Comparison of ENCODE assay signal across 25 cellular contexts in the genomic region with DNA sequence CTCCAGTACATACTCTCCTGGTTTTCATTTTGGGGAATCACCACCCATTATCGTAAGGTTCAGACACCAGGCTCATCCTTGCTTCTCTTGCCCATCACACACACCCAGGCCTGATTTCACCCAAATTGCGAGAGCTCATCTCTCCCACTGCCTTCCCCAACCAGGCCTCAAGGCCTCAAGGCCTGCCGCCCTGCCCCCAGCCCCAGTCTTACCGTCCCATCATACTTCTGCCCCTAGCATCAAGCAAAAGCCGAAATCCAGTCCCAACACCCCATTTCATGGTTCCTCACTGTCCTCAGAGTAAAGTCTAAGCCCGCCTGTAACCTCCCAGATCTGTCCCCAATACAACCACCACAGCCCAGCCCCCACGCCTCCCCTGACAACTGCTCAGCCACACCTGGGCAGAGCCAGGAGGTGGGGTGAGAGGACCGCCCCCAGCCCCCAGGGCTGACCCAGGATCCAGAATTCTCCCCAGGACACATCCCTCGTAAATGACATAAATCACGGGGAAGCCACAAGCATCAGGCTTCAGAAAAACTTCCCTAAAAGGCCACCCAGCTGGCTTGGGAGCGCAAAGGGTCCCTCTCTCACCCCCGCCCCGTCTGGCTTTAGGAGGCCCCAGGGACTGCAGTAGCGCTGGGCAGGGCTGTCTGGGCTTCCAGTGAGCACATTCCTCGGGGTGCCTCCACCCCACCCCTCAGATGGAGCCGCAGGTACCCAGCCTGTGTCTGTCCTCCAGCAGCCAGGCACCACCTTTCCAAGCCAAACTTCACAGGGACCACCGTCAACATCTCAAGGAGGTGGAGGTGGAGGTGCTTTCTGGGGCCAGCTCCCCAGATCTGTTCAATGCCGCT. TPM values are rescaled to one million over a fixed set of nuclear protein-coding genes. Genes with fewer than 3 reads are reported as not detected.
DNase-seq lines count a peak whose midpoint lies in the region; ATAC-seq, FAIRE-seq and TF ChIP-seq lines count a peak whose summit lies in the region.
"Had no signal": no experiment of that assay in that cellular context is flagged by ENCODE, and none has a peak within 500 bp of the region (broad histone marks: within the 10 kb centered on the region; RNA-seq: fewer than 3 reads in every experiment).

No MANE protein-coding gene starts in this region.

- no peak for ATAC-seq in T-helper 17 cell
- ATAC-seq in naive B cell (ENCODE audit: low read depth in 2 of 2): no peak
- ATAC-seq in HepG2: no peak
- no peak for ATAC-seq in GM21423 (IDR thresholded peaks at IDR 0.05; ENCODE audit: unreplicated experiment)
- no peak for ATAC-seq in HG03139 (IDR thresholded peaks at IDR 0.05; ENCODE audit: unreplicated experiment)
- ATAC-seq: body of pancreas, left cardiac atrium had no signal

- H3K4me2 ChIP-seq in HepG2 (ENCODE audit: low read depth, low read length): no peak overlapping the region

- H3K27me3 Mint-ChIP-seq in activated naive CD4-positive, alpha-beta T cell treated with anti-CD3 and anti-CD28 coated beads, Interleukin-2, amount 50 U/mL, for 24 hours: no peaks in the 10 kb centered on the region
- no peaks in the 10 kb centered on the region for H3K27me3 Mint-ChIP-seq in activated naive CD4-positive, alpha-beta T cell treated with anti-CD3 and anti-CD28 coated beads for 36 hours (ENCODE audit: low read depth)
- H3K27me3 Mint-ChIP-seq in T-helper 17 cell (no peaks in the 10 kb centered on the region), naive B cell (no peaks in the 10 kb centered on the region)
- H3K27me3 Mint-ChIP-seq: activated naive CD8-positive, alpha-beta T cell treated with anti-CD3 and anti-CD28 coated beads, Interleukin-2, amount 10 ng/mL, durations not matched to agents 7 days and 5 days had no signal

- no peak for TF ChIP-seq RAD21 in HepG2 (CRISPR knock-in tag; IDR thresholded peaks at IDR 0.05)

- no peak for FAIRE-seq in HepG2 (lab: Jason Lieb, UNC)
- FAIRE-seq: G401.6 had no signal

- H3K9me3 ChIP-seq in T-helper 17 cell (ENCODE audit: control insufficient read depth, low read length, poor library complexity, severe bottlenecking) (no peaks in the 10 kb centered on the region), transverse colon (no peaks in the 10 kb centered on the region), HepG2 (ENCODE audit: low read length) (no peaks in the 10 kb centered on the region)
- H3K9me3 ChIP-seq: body of pancreas had no signal

- POLR2A ChIA-PET in HepG2 (lab: Yijun Ruan, JAX): no interaction called here

- H3K4me3 ChIP-seq in transverse colon (no peak overlapping the region), HepG2 (replicated peaks in 1 of 3; ENCODE audit: insufficient read depth in 1 of 3, low read depth in 2 of 3, low read length in 3 of 3) (no peak overlapping the region)
- H3K4me3 ChIP-seq: body of pancreas, coronary artery had no signal

- H3K9me3 Mint-ChIP-seq in activated naive CD4-positive, alpha-beta T cell treated with anti-CD3 and anti-CD28 coated beads, Interleukin-2, amount 50 U/mL, for 24 hours: no peaks in the 10 kb centered on the region
- no peaks in the 10 kb centered on the region for H3K9me3 Mint-ChIP-seq in activated naive CD4-positive, alpha-beta T cell treated with anti-CD3 and anti-CD28 coated beads for 36 hours
- no peaks in the 10 kb centered on the region for H3K9me3 Mint-ChIP-seq in naive B cell
- H3K9me3 Mint-ChIP-seq: activated naive CD8-positive, alpha-beta T cell treated with anti-CD3 and anti-CD28 coated beads, Interleukin-2, amount 10 ng/mL, durations not matched to agents 7 days and 5 days had no signal

- peak overlapping the region; percentile 71 for H3K27ac Mint-ChIP-seq in activated naive CD4-positive, alpha-beta T cell treated with anti-CD3 and anti-CD28 coated beads, Interleukin-2, amount 50 U/mL, for 24 hours
- H3K27ac Mint-ChIP-seq in activated naive CD4-positive, alpha-beta T cell treated with anti-CD3 and anti-CD28 coated beads for 36 hours: no peak overlapping the region
- H3K27ac Mint-ChIP-seq in T-helper 17 cell: peak overlapping the region; percentile 85
- H3K27ac Mint-ChIP-seq in naive B cell: peak overlapping the region; percentile 88 to 95 (median 93)
- H3K27ac Mint-ChIP-seq: activated naive CD8-positive, alpha-beta T cell treated with anti-CD3 and anti-CD28 coated beads, Interleukin-2, amount 10 ng/mL, durations not matched to agents 7 days and 5 days had no signal

- H3K4me3 Mint-ChIP-seq in activated naive CD4-positive, alpha-beta T cell treated with anti-CD3 and anti-CD28 coated beads, Interleukin-2, amount 50 U/mL, for 24 hours: no peak overlapping the region
- H3K4me3 Mint-ChIP-seq in activated naive CD4-positive, alpha-beta T cell treated with anti-CD3 and anti-CD28 coated beads for 36 hours: no peak overlapping the region
- no peak overlapping the region for H3K4me3 Mint-ChIP-seq in T-helper 17 cell
- peak overlapping the region in 2 of 8 donors; percentile 35 to 44 for H3K4me3 Mint-ChIP-seq in naive B cell
- H3K4me3 Mint-ChIP-seq: activated naive CD8-positive, alpha-beta T cell treated with anti-CD3 and anti-CD28 coated beads, Interleukin-2, amount 10 ng/mL, durations not matched to agents 7 days and 5 days had no signal

- no peaks in the 10 kb centered on the region for H3K36me3 ChIP-seq in transverse colon
- H3K36me3 ChIP-seq in HepG2 (replicated peaks in 1 of 2; ENCODE audit: control insufficient read depth in 1 of 2, insufficient read depth in 2 of 2, low read length in 2 of 2): no peaks in the 10 kb centered on the region

- H2AFZ ChIP-seq in HepG2 (ENCODE audit: low read length): no peak overlapping the region

- H3K27me3 ChIP-seq in transverse colon (no peaks in the 10 kb centered on the region), HepG2 (ENCODE audit: control insufficient read depth in 1 of 2, insufficient read depth in 2 of 2, low read length in 2 of 2) (peaks cover 18 to 69% of the 10 kb centered on the region in 2 experiments)
- H3K27me3 ChIP-seq: body of pancreas had no signal

- no peaks in the 10 kb centered on the region for H3K4me1 Mint-ChIP-seq in activated naive CD4-positive, alpha-beta T cell treated with anti-CD3 and anti-CD28 coated beads, Interleukin-2, amount 50 U/mL, for 24 hours
- H3K4me1 Mint-ChIP-seq in activated naive CD4-positive, alpha-beta T cell treated with anti-CD3 and anti-CD28 coated beads for 36 hours (ENCODE audit: low read depth): no peaks in the 10 kb centered on the region
- peaks cover 12% of the 10 kb centered on the region for H3K4me1 Mint-ChIP-seq in T-helper 17 cell
- peaks cover 27 to 41% (median 27%) of the 10 kb centered on the region in 3 donors for H3K4me1 Mint-ChIP-seq in naive B cell

- TF ChIP-seq CTCF in transverse colon (IDR thresholded peaks at IDR 0.05) (no peak), HepG2 (CRISPR knock-in tag; IDR thresholded peaks at IDR 0.05) (no peak)

- intact Hi-C loops in activated naive CD4-positive, alpha-beta T cell treated with anti-CD3 and anti-CD28 coated beads for 36 hours (cut with micrococcal nuclease): no loop called here
- intact Hi-C loops in transverse colon (cut with DNase I; ENCODE audit: low total_unique reads) (no loop called here), HepG2 (cut with micrococcal nuclease; ENCODE audit: unreplicated experiment) (no loop called here)

- in situ Hi-C loops in transverse colon (cut with MboI; ENCODE audit: low pct_ligation_motif_present in 1 of 4, low pct_unique_long_range_greater_than_20kb in 1 of 4, low sequenced_read_pairs in 3 of 4): no loop called here
- in situ Hi-C loops in HepG2 (cut with HindIII; ENCODE audit: extremely low pct_ligation_motif_present, low pct_unique_long_range_greater_than_20kb): no loop called here

- H4K20me1 ChIP-seq in HepG2 (ENCODE audit: insufficient read depth, low read length): no peaks in the 10 kb centered on the region

- no TSS peak for BruUV-seq in HepG2 (replicated peaks; lab: Mats Ljungman, UMichigan)

- 85% methylated on average over 17 of the region's 18 CpGs; no CpG with 5 or more reads in 1 of the 2 donors for WGBS in transverse colon (ENCODE audit: low coverage in 1 of 2), 2 donors
- 42% methylated on average over 9 of the region's 18 CpGs for WGBS in HepG2 (ENCODE audit: low lambda C conversion rate)

- no peak overlapping the region for H3K9ac ChIP-seq in HepG2 (ENCODE audit: insufficient read depth, low read depth, low read length)

- no peak for TF ChIP-seq POLR2A in transverse colon (IDR thresholded peaks at IDR 0.05)
- TF ChIP-seq POLR2A in HepG2 (IDR thresholded peaks at IDR 0.05; ENCODE audit: insufficient read depth in 1 of 2, low read depth in 2 of 2, low read length in 2 of 2): no peak

- H3K79me2 ChIP-seq in HepG2 (ENCODE audit: insufficient read depth, low read length): no peaks in the 10 kb centered on the region

- CTCF ChIA-PET in activated naive CD4-positive, alpha-beta T cell treated with anti-CD3 and anti-CD28 coated beads for 36 hours (lab: Charles Lee): no interaction called here
- CTCF ChIA-PET in HepG2 (lab: Yijun Ruan, JAX; ENCODE audit: low intra/inter-chr PET ratio, low total read pairs): no interaction called here

- H3K4me1 ChIP-seq in transverse colon (peaks cover 0 to 3% (median 0%) of the 10 kb centered on the region in 4 donors), HepG2 (ENCODE audit: insufficient read depth, low read length) (peaks cover 29% of the 10 kb centered on the region)

- no peak for DNase-seq in activated naive CD4-positive, alpha-beta T cell treated with anti-CD3 and anti-CD28 coated beads for 36 hours
- no peak for DNase-seq in T-helper 17 cell
- no peak for DNase-seq in naive B cell
- DNase-seq in transverse colon: no peak
- no peak for DNase-seq in HepG2 (ENCODE audit: low spot score)
- DNase-seq: activated CD4-positive, alpha-beta T cell treated with anti-CD3 and anti-CD28 coated beads, Interleukin-2, amount 50 U/mL, for 4 hours; activated naive CD8-positive, alpha-beta T cell treated with anti-CD3 and anti-CD28 coated beads, Interleukin-2, amount 10 ng/mL, durations not matched to agents 7 days and 5 days; activated T-cell treated with anti-CD3 and anti-CD28 coated beads, Interleukin-2, amount 50 U/mL, for 48 hours; body of pancreas; DMS153; KG1; left cardiac atrium; midbrain; MV-4-11; NCI-H1694 treated with DMSO at 0.1 percent for 48 hours; NCI-H226; SHP77 treated with DMSO at 0.1 percent for 48 hours; stimulated activated CD4-positive, alpha-beta T cell treated with anti-CD3 and anti-CD28 coated beads, Interleukin-4, amount 100 ng/mL, for 24 hours; T-helper 1 cell had no signal

- H3K27ac ChIP-seq in transverse colon (peak overlapping the region in 3 of 4 donors; percentile 55 to 63 (median 61)), HepG2 (ENCODE audit: extremely low read length, insufficient read depth, low read length) (no peak overlapping the region)
- H3K27ac ChIP-seq: body of pancreas, C4-2B had no signal

- no peak for TF ChIP-seq EP300 in transverse colon (IDR thresholded peaks at IDR 0.05; ENCODE audit: low read depth)
- TF ChIP-seq EP300 in HepG2 (IDR thresholded peaks at IDR 0.05; ENCODE audit: low read depth in 2 of 2, low read length in 2 of 2): no peak
- TF ChIP-seq EP300 in HepG2 (CRISPR knock-in tag; IDR thresholded peaks at IDR 0.05; ENCODE audit: borderline replicate concordance): no peak

- no peaks in the 10 kb centered on the region for H3K36me3 Mint-ChIP-seq in activated naive CD4-positive, alpha-beta T cell treated with anti-CD3 and anti-CD28 coated beads, Interleukin-2, amount 50 U/mL, for 24 hours
- peaks cover 1% of the 10 kb centered on the region for H3K36me3 Mint-ChIP-seq in activated naive CD4-positive, alpha-beta T cell treated with anti-CD3 and anti-CD28 coated beads for 36 hours (ENCODE audit: low read depth)
- H3K36me3 Mint-ChIP-seq in T-helper 17 cell (ENCODE audit: low read depth) (peaks cover 4% of the 10 kb centered on the region), naive B cell (peaks cover 0 to 9% of the 10 kb centered on the region in 2 donors)

RNA-seq across cellular contexts. Expression of gene P2RX1, which starts 9.6 kb away (rescaled TPM):
- under 1 TPM; 0.10 to 0.17 TPM for total RNA-seq in activated naive CD4-positive, alpha-beta T cell treated with anti-CD3 and anti-CD28 coated beads for 36 hours
- total RNA-seq in T-helper 17 cell (10 to 100 TPM in 1 of 2 donors, 1 to 10 TPM in 1; 4.2 to 15.0 TPM), transverse colon (10 to 100 TPM in 1 of 4 donors, 1 to 10 TPM in 2, under 1 TPM in 1; 0.82 to 11.2 (median 7.0) TPM), HepG2 (2016; rRNA removed; fragmentation: Illumina TruSeq; extraction: Trizol) (0.04 TPM in 1 of 2 replicates, not detected in the other)
- polyA plus RNA-seq in naive B cell (ENCODE audit: low read depth in 6 of 6) (10 to 100 TPM in 5 of 6 donors, 1 to 10 TPM in 1; 2.3 to 20.2 (median 15.1) TPM), HepG2 (2011; rRNA removed) (0.50 and 0.84 TPM in 2 replicates)
- total RNA-seq in HepG2 (2016; cell fraction: cytosol; rRNA removed; fragmentation: Illumina TruSeq; extraction: Trizol; ENCODE audit: low read depth): not detected in 2 replicates
- total RNA-seq in HepG2 (2016; cell fraction: insoluble cytoplasmic fraction; rRNA removed; fragmentation: Illumina TruSeq; extraction: Trizol): 0.04 TPM in 1 of 2 replicates, not detected in the other
- not detected in 2 replicates for total RNA-seq in HepG2 (2016; cell fraction: membrane; rRNA removed; fragmentation: Illumina TruSeq; extraction: Trizol)
- total RNA-seq in HepG2 (2016; cell fraction: nucleus; rRNA removed; fragmentation: Illumina TruSeq; extraction: Trizol): 0.12 TPM in 1 of 2 replicates, not detected in the other
- polyA plus RNA-seq in HepG2 (2011; cell fraction: cytosol; rRNA removed): 0.12 and 0.33 TPM in 2 replicates
- 2.2 and 2.3 TPM in 2 replicates for polyA plus RNA-seq in HepG2 (2011; cell fraction: nucleus; rRNA removed)
- polyA plus RNA-seq in HepG2 (2012): 0.20 and 0.44 TPM in 2 replicates
- polyA plus RNA-seq in HepG2 (2016; cell fraction: cytosol; fragmentation: Illumina TruSeq; extraction: Trizol; ENCODE audit: low read depth): not detected in 2 replicates
- polyA plus RNA-seq in HepG2 (2016; cell fraction: insoluble cytoplasmic fraction; fragmentation: Illumina TruSeq; extraction: Trizol; ENCODE audit: low read depth): not detected in 2 replicates
- not detected in 2 replicates for polyA plus RNA-seq in HepG2 (2016; cell fraction: membrane; fragmentation: Illumina TruSeq; extraction: Trizol; ENCODE audit: low read depth)
- polyA plus RNA-seq in HepG2 (2016; cell fraction: nucleus; fragmentation: Illumina TruSeq; extraction: Trizol; ENCODE audit: insufficient read depth, low read depth): 0.15 TPM in 1 of 2 replicates, not detected in the other
- polyA minus RNA-seq in HepG2 (2011; rRNA and poly(A)+ RNA removed; ENCODE audit: low replicate concordance): 0.19 and 0.34 TPM in 2 replicates
- polyA minus RNA-seq in HepG2 (2011; cell fraction: cytosol; rRNA and poly(A)+ RNA removed): 0.18 TPM in 1 of 2 replicates, not detected in the other
- polyA minus RNA-seq in HepG2 (2011; cell fraction: nucleus; rRNA and poly(A)+ RNA removed): 0.39 and 0.62 TPM in 2 replicates

RNA-seq across cellular contexts. Expression of gene CAMKK1, which starts 33.1 kb away (rescaled TPM):
- 1 to 10 TPM; 2.4 to 2.7 TPM for total RNA-seq in activated naive CD4-positive, alpha-beta T cell treated with anti-CD3 and anti-CD28 coated beads for 36 hours
- total RNA-seq in T-helper 17 cell: 1 to 10 TPM; 5.8 to 5.9 TPM
- polyA plus RNA-seq in naive B cell (ENCODE audit: low read depth in 6 of 6): 1 to 10 TPM in 4 of 6 donors, under 1 TPM in 2; 0.69 to 1.4 (median 1.1) TPM
- total RNA-seq in transverse colon: 10 to 100 TPM in 1 of 4 donors, 1 to 10 TPM in 3; 2.9 to 31.0 (median 5.0) TPM
- 0.83 and 1.5 TPM in 2 replicates for total RNA-seq in HepG2 (2016; rRNA removed; fragmentation: Illumina TruSeq; extraction: Trizol)
- 0.09 and 0.20 TPM in 2 replicates for total RNA-seq in HepG2 (2016; cell fraction: cytosol; rRNA removed; fragmentation: Illumina TruSeq; extraction: Trizol; ENCODE audit: low read depth)
- total RNA-seq in HepG2 (2016; cell fraction: insoluble cytoplasmic fraction; rRNA removed; fragmentation: Illumina TruSeq; extraction: Trizol): 0.85 and 1.3 TPM in 2 replicates
- total RNA-seq in HepG2 (2016; cell fraction: membrane; rRNA removed; fragmentation: Illumina TruSeq; extraction: Trizol): 0.62 and 0.65 TPM in 2 replicates
- total RNA-seq in HepG2 (2016; cell fraction: nucleus; rRNA removed; fragmentation: Illumina TruSeq; extraction: Trizol): 1.3 and 1.8 TPM in 2 replicates
- 1.6 and 2.1 TPM in 2 replicates for polyA plus RNA-seq in HepG2 (2011; rRNA removed)
- polyA plus RNA-seq in HepG2 (2011; cell fraction: cytosol; rRNA removed): 1.1 TPM in 2 replicates
- 6.4 and 7.0 TPM in 2 replicates for polyA plus RNA-seq in HepG2 (2011; cell fraction: nucleus; rRNA removed)
- 1.1 and 1.4 TPM in 2 replicates for polyA plus RNA-seq in HepG2 (2012)
- polyA plus RNA-seq in HepG2 (2016; cell fraction: cytosol; fragmentation: Illumina TruSeq; extraction: Trizol; ENCODE audit: low read depth): 0.11 and 0.17 TPM in 2 replicates
- polyA plus RNA-seq in HepG2 (2016; cell fraction: insoluble cytoplasmic fraction; fragmentation: Illumina TruSeq; extraction: Trizol; ENCODE audit: low read depth): 0.91 and 0.97 TPM in 2 replicates
- polyA plus RNA-seq in HepG2 (2016; cell fraction: membrane; fragmentation: Illumina TruSeq; extraction: Trizol; ENCODE audit: low read depth): 0.35 and 0.49 TPM in 2 replicates
- polyA plus RNA-seq in HepG2 (2016; cell fraction: nucleus; fragmentation: Illumina TruSeq; extraction: Trizol; ENCODE audit: insufficient read depth, low read depth): 3.4 and 4.1 TPM in 2 replicates
- polyA minus RNA-seq in HepG2 (2011; rRNA and poly(A)+ RNA removed; ENCODE audit: low replicate concordance): 2.5 and 40.0 TPM in 2 replicates
- 0.20 and 0.62 TPM in 2 replicates for polyA minus RNA-seq in HepG2 (2011; cell fraction: cytosol; rRNA and poly(A)+ RNA removed)
- 1.5 and 2.2 TPM in 2 replicates for polyA minus RNA-seq in HepG2 (2011; cell fraction: nucleus; rRNA and poly(A)+ RNA removed)

RNA-seq across cellular contexts. Expression of gene ATP2A3, which starts 38.3 kb away (rescaled TPM):
- total RNA-seq in activated naive CD4-positive, alpha-beta T cell treated with anti-CD3 and anti-CD28 coated beads for 36 hours: 10 to 100 TPM; 75.5 to 76.4 TPM
- 100 to 1,000 TPM; 279 to 298 TPM for total RNA-seq in T-helper 17 cell
- polyA plus RNA-seq in naive B cell (ENCODE audit: low read depth in 6 of 6): 100 to 1,000 TPM in 2 of 6 donors, 10 to 100 TPM in 4; 68.7 to 180 (median 94.2) TPM
- 100 to 1,000 TPM; 142 to 300 (median 208) TPM for total RNA-seq in transverse colon
- not detected in 2 replicates for total RNA-seq in HepG2 (2016; rRNA removed; fragmentation: Illumina TruSeq; extraction: Trizol)
- not detected in 2 replicates for total RNA-seq in HepG2 (2016; cell fraction: cytosol; rRNA removed; fragmentation: Illumina TruSeq; extraction: Trizol; ENCODE audit: low read depth)
- not detected in 2 replicates for total RNA-seq in HepG2 (2016; cell fraction: insoluble cytoplasmic fraction; rRNA removed; fragmentation: Illumina TruSeq; extraction: Trizol)
- not detected in 2 replicates for total RNA-seq in HepG2 (2016; cell fraction: membrane; rRNA removed; fragmentation: Illumina TruSeq; extraction: Trizol)
- not detected in 2 replicates for total RNA-seq in HepG2 (2016; cell fraction: nucleus; rRNA removed; fragmentation: Illumina TruSeq; extraction: Trizol)
- polyA plus RNA-seq in HepG2 (2011; rRNA removed): 0.07 and 0.10 TPM in 2 replicates
- 0.03 and 0.14 TPM in 2 replicates for polyA plus RNA-seq in HepG2 (2011; cell fraction: cytosol; rRNA removed)
- 0.16 and 0.40 TPM in 2 replicates for polyA plus RNA-seq in HepG2 (2011; cell fraction: nucleus; rRNA removed)
- 0.15 and 0.25 TPM in 2 replicates for polyA plus RNA-seq in HepG2 (2012)
- polyA plus RNA-seq in HepG2 (2016; cell fraction: cytosol; fragmentation: Illumina TruSeq; extraction: Trizol; ENCODE audit: low read depth): not detected in 2 replicates
- polyA plus RNA-seq in HepG2 (2016; cell fraction: insoluble cytoplasmic fraction; fragmentation: Illumina TruSeq; extraction: Trizol; ENCODE audit: low read depth): not detected in 2 replicates
- polyA plus RNA-seq in HepG2 (2016; cell fraction: membrane; fragmentation: Illumina TruSeq; extraction: Trizol; ENCODE audit: low read depth): not detected in 2 replicates
- not detected in 2 replicates for polyA plus RNA-seq in HepG2 (2016; cell fraction: nucleus; fragmentation: Illumina TruSeq; extraction: Trizol; ENCODE audit: insufficient read depth, low read depth)
- polyA minus RNA-seq in HepG2 (2011; rRNA and poly(A)+ RNA removed; ENCODE audit: low replicate concordance): 0.52 and 1.2 TPM in 2 replicates
- polyA minus RNA-seq in HepG2 (2011; cell fraction: cytosol; rRNA and poly(A)+ RNA removed): not detected in 2 replicates
- 0.13 TPM in 1 of 2 replicates, not detected in the other for polyA minus RNA-seq in HepG2 (2011; cell fraction: nucleus; rRNA and poly(A)+ RNA removed)

Comparison
In these comparisons a context has a peak if more than half of its experiments do, and no peak if none do; other contexts are left out.
1. RNA of gene ATP2A3, which starts 38.3 kb away (total RNA-seq): 279 to 298 TPM in T-helper 17 cell, 142 to 300 TPM in transverse colon and 75.5 to 76.4 TPM in activated naive CD4-positive, alpha-beta T cell treated with anti-CD3 and anti-CD28 coated beads for 36 hours; not detected in HepG2; every median in the first group is over 10 times any median in the second.